In genomic region chr18:48446582-48447225, GRCh38 we compare ENCODE assay signal across 1 cellular context.
TF ChIP-seq lines count a peak whose summit lies in the region.

No MANE protein-coding gene starts in this region.

TF ChIP-seq in HepG2, 621 proteins besides CTCF, POLR2A, EP300 and RAD21 (continued from another document):
- TF ChIP-seq BATF2 (CRISPR knock-in tag; IDR thresholded peaks at IDR 0.05) (no peak), PBX2 (CRISPR knock-in tag; IDR thresholded peaks at IDR 0.05) (no peak)
